Comparison of ENCODE assay signal across 7 cellular contexts in genomic region chr22:20906387-20906767, GRCh38.
"Had no signal": no experiment of that assay in that cellular context is flagged by ENCODE, and none has a peak within 500 bp of the region (broad histone marks: within the 10 kb centered on the region; RNA-seq: fewer than 3 reads in every experiment).

No MANE protein-coding gene starts in this region.

- H3K4me3 ChIP-seq: GM23338 had no signal

- DNase-seq: H9, IMR-90, KBM-7 had no signal

- FAIRE-seq: H1, H54, HTR-8/SVneo had no signal

- ATAC-seq: GM23338 had no signal
